ENCODE assay signal across 22 cellular contexts in genomic region chr3:40397912-40398311, GRCh38. TPM values are rescaled to one million over a fixed set of nuclear protein-coding genes. Genes with fewer than 3 reads are reported as not detected.
"Had no signal": no experiment of that assay in that cellular context is flagged by ENCODE, and none has a peak within 500 bp of the region (broad histone marks: within the 10 kb centered on the region; RNA-seq: fewer than 3 reads in every experiment).

No MANE protein-coding gene starts in this region.

- H3K4me3 ChIP-seq: esophagus muscularis mucosa, left ventricle myocardium inferior, lower lobe of right lung, right atrium auricular region, smooth muscle cell, suprapubic skin, thyroid gland, upper lobe of left lung, uterus had no signal

- H3K4me1 Mint-ChIP-seq: immature natural killer cell; memory B cell; naive thymus-derived CD4-positive, alpha-beta T cell; nephron progenitor cell had no signal

- H3K4me2 ChIP-seq: smooth muscle cell had no signal

- H3K4me1 ChIP-seq: esophagus muscularis mucosa, left ventricle myocardium inferior, lower lobe of right lung, right atrium auricular region, suprapubic skin, thyroid gland, upper lobe of left lung, uterus had no signal

- DNase-seq: cortex of kidney; effector memory CD4-positive, alpha-beta T cell; immature natural killer cell; kidney; left cardiac atrium; left ventricle myocardium inferior; lower lobe of right lung; naive thymus-derived CD4-positive, alpha-beta T cell; nephron progenitor cell; posterior cingulate gyrus; stimulated activated CD4-positive, alpha-beta T cell treated with anti-CD3 and anti-CD28 coated beads, Interleukin-2, amount 100 ng/mL, for 48 hours; stimulated activated naive CD8-positive, alpha-beta T cell treated with anti-CD3 and anti-CD28 coated beads, Interleukin-15, Interleukin-2, amounts not matched to agents 100 U/mL and 50 U/mL, for 24 hours; thyroid gland; upper lobe of left lung; uterus had no signal

- H3K27me3 ChIP-seq: esophagus muscularis mucosa, neutrophil, right atrium auricular region, suprapubic skin, thyroid gland, upper lobe of left lung, uterus had no signal

- H3K27ac Mint-ChIP-seq: immature natural killer cell; memory B cell; naive thymus-derived CD4-positive, alpha-beta T cell; nephron progenitor cell had no signal

- H3K9me3 ChIP-seq: esophagus muscularis mucosa, left ventricle myocardium inferior, lower lobe of right lung, neutrophil, right atrium auricular region, suprapubic skin, thyroid gland, upper lobe of left lung, uterus had no signal

- H3K27ac ChIP-seq: esophagus muscularis mucosa, left ventricle myocardium inferior, lower lobe of right lung, neutrophil, right atrium auricular region, suprapubic skin, thyroid gland, upper lobe of left lung, uterus had no signal

- H3K36me3 ChIP-seq: left ventricle myocardium inferior, lower lobe of right lung, neutrophil, right atrium auricular region, suprapubic skin, thyroid gland, upper lobe of left lung, uterus had no signal

- ATAC-seq: left cardiac atrium; lower lobe of right lung; naive thymus-derived CD4-positive, alpha-beta T cell; stimulated activated naive CD8-positive, alpha-beta T cell treated with anti-CD3 and anti-CD28 coated beads, Interleukin-15, Interleukin-2, amounts not matched to agents 100 U/mL and 50 U/mL, for 24 hours had no signal

- H3K4me3 Mint-ChIP-seq: immature natural killer cell; memory B cell; naive thymus-derived CD4-positive, alpha-beta T cell; nephron progenitor cell had no signal

- H3K27me3 Mint-ChIP-seq: memory B cell had no signal

- H3K9me3 Mint-ChIP-seq: memory B cell, nephron progenitor cell had no signal

RNA-seq across cellular contexts. Expression of gene ENTPD3, which starts 10.9 kb away (rescaled TPM):
- total RNA-seq: fibroblast of villous mesenchyme; naive thymus-derived CD4-positive, alpha-beta T cell had no signal
- polyA plus RNA-seq: immature natural killer cell; naive thymus-derived CD4-positive, alpha-beta T cell had no signal
